ENCODE assay signal across 11 cellular contexts in genomic region chr10:95648138-95648537, GRCh38.
"Had no signal": no experiment of that assay in that cellular context is flagged by ENCODE, and none has a peak within 500 bp of the region (broad histone marks: within the 10 kb centered on the region; RNA-seq: fewer than 3 reads in every experiment).

No MANE protein-coding gene starts in this region.

- ATAC-seq: GM23338, HCT116 had no signal

- H3K4me2 ChIP-seq: GM23338 had no signal

- H3K9ac ChIP-seq: GM23248 had no signal

- DNase-seq: GM23248, GOT3, H7, H9, HCEC 1CT, HFFc6 had no signal

- H3K4me3 ChIP-seq: GM23248, GM23338, HAP-1 had no signal

- H3K27ac ChIP-seq: GM23248 had no signal

- H2AFZ ChIP-seq: GM23248, GM23338 had no signal

- H3K4me1 ChIP-seq: HAP-1 had no signal

- FAIRE-seq: H1, H54 had no signal
